ENCODE assay signal across 11 cellular contexts in genomic region chr4:1427010-1427409, GRCh38. TPM values are rescaled to one million over a fixed set of nuclear protein-coding genes. Genes with fewer than 3 reads are reported as not detected.
"Had no signal": no experiment of that assay in that cellular context is flagged by ENCODE, and none has a peak within 500 bp of the region (broad histone marks: within the 10 kb centered on the region; RNA-seq: fewer than 3 reads in every experiment).

No MANE protein-coding gene starts in this region.

- H3K36me3 ChIP-seq: HAP-1 had no signal

- H3K4me3 ChIP-seq: GM23248, GM23338, HAP-1 had no signal

- ATAC-seq: GM23338, HCT116 had no signal

- H3K27ac ChIP-seq: GM23248 had no signal

- H3K4me1 ChIP-seq: HAP-1 had no signal

- H3K9me3 ChIP-seq: HAP-1 had no signal

- DNase-seq: GM23248, GOT3, H7, H9, HCEC 1CT, HFFc6 had no signal

RNA-seq across cellular contexts. Expression of gene NKX1-1, which starts 20.8 kb away (rescaled TPM):
- total RNA-seq: GM23248, GM23338, H1, H4, H7, H9, HFFc6 had no signal
- polyA plus RNA-seq: GM23248, GM23338, H1 had no signal
